ENCODE assay signal across 29 cellular contexts in the genomic region with DNA sequence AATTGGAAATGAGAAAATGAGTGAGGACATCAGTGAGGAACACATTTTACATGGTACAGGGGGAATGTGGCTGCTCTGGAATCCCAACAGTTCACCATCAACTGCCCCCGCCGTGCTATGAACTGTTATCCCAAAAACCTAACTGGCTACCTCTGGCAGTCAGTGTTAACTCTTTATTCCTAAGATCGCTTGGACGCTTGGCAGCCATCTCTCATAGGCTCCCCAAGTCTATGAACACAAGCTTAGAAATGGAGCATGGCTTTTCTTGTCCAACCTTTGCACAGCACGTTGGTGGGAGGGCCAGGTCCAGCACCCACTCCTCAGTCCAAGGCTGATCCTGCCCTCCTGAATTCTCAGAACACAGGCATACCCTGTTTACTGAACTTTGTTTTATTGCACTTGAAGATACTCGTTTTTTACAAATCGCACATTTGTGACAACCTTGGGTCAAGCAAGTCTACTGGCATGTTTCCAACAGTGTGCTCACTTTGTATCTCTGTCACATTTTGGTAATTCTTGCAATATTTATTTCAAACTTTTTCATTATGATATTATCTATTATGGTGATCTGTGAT.
"Had no signal": no experiment of that assay in that cellular context is flagged by ENCODE, and none has a peak within 500 bp of the region (broad histone marks: within the 10 kb centered on the region; RNA-seq: fewer than 3 reads in every experiment).

No MANE protein-coding gene starts in this region.

- H3K4me1 ChIP-seq: left lung, lower lobe of right lung, prostate gland, stomach, testis, thyroid gland, transverse colon, upper lobe of left lung, vagina had no signal

- H3K4me3 ChIP-seq: left lung, lower lobe of right lung, ovary, prostate gland, skin epidermis, stomach, testis, thyroid gland, transverse colon, upper lobe of left lung, vagina had no signal

- H3K27me3 ChIP-seq: left lung, ovary, stomach, testis, thyroid gland, transverse colon, upper lobe of left lung, vagina had no signal

- H3K4me3 Mint-ChIP-seq: immature natural killer cell; mesothelial cell of epicardium; naive B cell; natural killer cell; stimulated activated naive B cell treated with anti-CD40 and anti-IgM and Interleukin-4, amounts not matched to agents 10 μg/mL and 1 μg/mL and 100 μg/mL, for 72 hours had no signal

- DNase-seq: hypothalamus; immature natural killer cell; kidney; left colon; left lung; lower lobe of right lung; mammary epithelial cell; mesenchymal stem cell; naive B cell; natural killer cell; ovary; retina; stimulated activated CD4-positive, alpha-beta T cell treated with anti-CD3 and anti-CD28 coated beads, Interleukin-12 subunit alpha, Interleukin-12 subunit beta, amount 100 ng/mL, for 4 hours; stimulated activated CD4-positive, alpha-beta T cell treated with anti-CD3 and anti-CD28 coated beads, Interleukin-15, amount 100 ng/mL, for 24 hours; stimulated activated CD4-positive, alpha-beta T cell treated with anti-CD3 and anti-CD28 coated beads, Interleukin-2, amount 100 ng/mL, for 24 hours; stimulated activated CD4-positive, alpha-beta T cell treated with anti-CD3 and anti-CD28 coated beads, Interleukin-4, amount 100 ng/mL, for 1 hour; stimulated activated naive B cell treated with anti-CD40 and anti-IgM and Interleukin-4, amounts not matched to agents 10 μg/mL and 1 μg/mL and 100 μg/mL, for 72 hours; stimulated activated naive CD8-positive, alpha-beta T cell treated with anti-CD3 and anti-CD28 coated beads, Interleukin-15, Interleukin-2, amounts not matched to agents 100 U/mL and 50 U/mL, for 24 hours; stomach; testis; thyroid gland; transverse colon; upper lobe of left lung had no signal

- H3K27ac ChIP-seq: left lung, lower lobe of right lung, ovary, prostate gland, skin epidermis, testis, thyroid gland, transverse colon, upper lobe of left lung, vagina had no signal

- H3K36me3 Mint-ChIP-seq: immature natural killer cell; naive B cell; natural killer cell; stimulated activated naive B cell treated with anti-CD40 and anti-IgM and Interleukin-4, amounts not matched to agents 10 μg/mL and 1 μg/mL and 100 μg/mL, for 72 hours had no signal

- H3K27me3 Mint-ChIP-seq: naive B cell; stimulated activated naive B cell treated with anti-CD40 and anti-IgM and Interleukin-4, amounts not matched to agents 10 μg/mL and 1 μg/mL and 100 μg/mL, for 72 hours had no signal

- ATAC-seq: left colon; left lung; lower lobe of right lung; natural killer cell; sciatic nerve; stimulated activated naive B cell treated with anti-CD40 and anti-IgM and Interleukin-4, amounts not matched to agents 10 μg/mL and 1 μg/mL and 100 μg/mL, for 72 hours; stimulated activated naive CD8-positive, alpha-beta T cell treated with anti-CD3 and anti-CD28 coated beads, Interleukin-15, Interleukin-2, amounts not matched to agents 100 U/mL and 50 U/mL, for 24 hours had no signal

- H3K27ac Mint-ChIP-seq: immature natural killer cell; natural killer cell; stimulated activated naive B cell treated with anti-CD40 and anti-IgM and Interleukin-4, amounts not matched to agents 10 μg/mL and 1 μg/mL and 100 μg/mL, for 72 hours had no signal

- H3K9me3 Mint-ChIP-seq: immature natural killer cell; mesothelial cell of epicardium; natural killer cell; stimulated activated naive B cell treated with anti-CD40 and anti-IgM and Interleukin-4, amounts not matched to agents 10 μg/mL and 1 μg/mL and 100 μg/mL, for 72 hours had no signal

- H3K36me3 ChIP-seq: left lung, lower lobe of right lung, ovary, prostate gland, thyroid gland, transverse colon, vagina had no signal

- H3K9me3 ChIP-seq: left lung, lower lobe of right lung, ovary, prostate gland, stomach, testis, thyroid gland, transverse colon, upper lobe of left lung, vagina had no signal

- H3K4me1 Mint-ChIP-seq: immature natural killer cell; mesothelial cell of epicardium; natural killer cell; stimulated activated naive B cell treated with anti-CD40 and anti-IgM and Interleukin-4, amounts not matched to agents 10 μg/mL and 1 μg/mL and 100 μg/mL, for 72 hours had no signal

- FAIRE-seq: islet of Langerhans, kidney had no signal
